ENCODE assay signal across 13 cellular contexts in genomic region chr2:38284971-38285370, GRCh38.
"Had no signal": no experiment of that assay in that cellular context is flagged by ENCODE, and none has a peak within 500 bp of the region (broad histone marks: within the 10 kb centered on the region; RNA-seq: fewer than 3 reads in every experiment).

No MANE protein-coding gene starts in this region.

- H3K9me3 Mint-ChIP-seq: activated naive CD4-positive, alpha-beta T cell treated with anti-CD3 and anti-CD28 coated beads, Interleukin-2, amount 10 ng/mL, durations not matched to agents 7 days and 5 days; activated T-helper 2 cell treated with anti-CD3 and anti-CD28 coated beads, Interferon-gamma antibody, Interleukin-2, Interleukin-4, amounts not matched to agents 10 μg/mL and 5 μg/mL and 100 μg/mL, durations not matched to agents 14 hours and 24 hours and 36 hours; central memory CD8-positive, alpha-beta T cell; dendritic cell treated with granulocyte-macrophage colony-stimulating factor and Interleukin-4, amounts not matched to agents 40 ng/mL and 50 ng/mL, for 4 days; stimulated activated naive CD8-positive, alpha-beta T cell treated with anti-CD3 and anti-CD28 coated beads, Interleukin-15, amount 100 ng/mL, for 72 hours had no signal

- H3K4me1 ChIP-seq: left lung, testis had no signal

- H3K4me3 ChIP-seq: left lung, ovary, testis had no signal

- H3K4me3 Mint-ChIP-seq: activated naive CD4-positive, alpha-beta T cell treated with anti-CD3 and anti-CD28 coated beads, Interleukin-2, amount 10 ng/mL, durations not matched to agents 7 days and 5 days; central memory CD8-positive, alpha-beta T cell; dendritic cell treated with granulocyte-macrophage colony-stimulating factor and Interleukin-4, amounts not matched to agents 40 ng/mL and 50 ng/mL, for 4 days; stimulated activated naive CD8-positive, alpha-beta T cell treated with anti-CD3 and anti-CD28 coated beads, Interleukin-15, amount 100 ng/mL, for 72 hours had no signal

- DNase-seq: activated naive CD4-positive, alpha-beta T cell treated with anti-CD3 and anti-CD28 coated beads, Interleukin-2, amount 10 ng/mL, durations not matched to agents 7 days and 5 days; erythroblast; left lung; ovary; retina; stimulated activated CD4-positive, alpha-beta T cell treated with anti-CD3 and anti-CD28 coated beads, Interleukin-4, amount 100 ng/mL, for 4 hours; stimulated activated naive CD8-positive, alpha-beta T cell treated with anti-CD3 and anti-CD28 coated beads, Interleukin-15, amount 100 ng/mL, for 72 hours; T-helper 2 cell; testis had no signal

- H3K36me3 ChIP-seq: left lung, ovary had no signal

- H3K9me3 ChIP-seq: left lung, ovary, testis had no signal

- H3K27ac Mint-ChIP-seq: activated naive CD4-positive, alpha-beta T cell treated with anti-CD3 and anti-CD28 coated beads, Interleukin-2, amount 10 ng/mL, durations not matched to agents 7 days and 5 days; activated T-helper 2 cell treated with anti-CD3 and anti-CD28 coated beads, Interferon-gamma antibody, Interleukin-2, Interleukin-4, amounts not matched to agents 10 μg/mL and 5 μg/mL and 100 μg/mL, durations not matched to agents 14 hours and 24 hours and 36 hours; dendritic cell treated with granulocyte-macrophage colony-stimulating factor and Interleukin-4, amounts not matched to agents 40 ng/mL and 50 ng/mL, for 4 days had no signal

- H3K4me1 Mint-ChIP-seq: central memory CD8-positive, alpha-beta T cell; stimulated activated naive CD8-positive, alpha-beta T cell treated with anti-CD3 and anti-CD28 coated beads, Interleukin-15, amount 100 ng/mL, for 72 hours had no signal

- ATAC-seq: activated CD4-positive, CD25-positive, alpha-beta regulatory T cell treated with anti-CD3 and anti-CD28 coated beads, Interleukin-2, amount 50 U/mL, for 24 hours; left lung; stimulated activated naive CD8-positive, alpha-beta T cell treated with anti-CD3 and anti-CD28 coated beads, Interleukin-15, amount 100 ng/mL, for 72 hours had no signal

- H3K27me3 ChIP-seq: left lung, ovary, testis had no signal

- H3K27ac ChIP-seq: left lung, ovary, testis had no signal

- H3K36me3 Mint-ChIP-seq: activated naive CD4-positive, alpha-beta T cell treated with anti-CD3 and anti-CD28 coated beads, Interleukin-2, amount 10 ng/mL, durations not matched to agents 7 days and 5 days had no signal
